In genomic region chr3:11648735-11649134, GRCh38 we compare ENCODE assay signal across 33 cellular contexts.
"Had no signal": no experiment of that assay in that cellular context is flagged by ENCODE, and none has a peak within 500 bp of the region (broad histone marks: within the 10 kb centered on the region; RNA-seq: fewer than 3 reads in every experiment).

No MANE protein-coding gene starts in this region.

- H3K27me3 ChIP-seq: ascending aorta, cardiac muscle cell had no signal

- H3K27ac ChIP-seq: cardiac muscle cell, VCaP had no signal

- H3K36me3 Mint-ChIP-seq: activated CD4-positive, alpha-beta memory T cell treated with anti-CD3 and anti-CD28 coated beads for 36 hours; activated naive CD4-positive, alpha-beta T cell treated with anti-CD3 and anti-CD28 coated beads, Interleukin-2, amount 10 ng/mL, durations not matched to agents 7 days and 5 days; activated naive CD4-positive, alpha-beta T cell treated with anti-CD3 and anti-CD28 coated beads, Interleukin-2, amount 50 U/mL, for 24 hours; activated naive CD8-positive, alpha-beta T cell; activated naive CD8-positive, alpha-beta T cell treated with anti-CD3 and anti-CD28 coated beads, Interleukin-2, amount 10 ng/mL, durations not matched to agents 7 days and 5 days; brain had no signal

- H3K9me3 Mint-ChIP-seq: activated B cell treated with CpG ODN at 0.5 μM for 24 hours; activated CD4-positive, alpha-beta memory T cell treated with anti-CD3 and anti-CD28 coated beads for 36 hours; activated CD4-positive, alpha-beta T cell treated with anti-CD3 and anti-CD28 coated beads, Interleukin-2, amount 10 ng/mL, durations not matched to agents 24 days and 14 days; activated CD8-positive, alpha-beta T cell treated with anti-CD3 and anti-CD28 coated beads for 36 hours; activated naive CD4-positive, alpha-beta T cell treated with anti-CD3 and anti-CD28 coated beads, Interleukin-2, amount 10 ng/mL, durations not matched to agents 7 days and 5 days; activated naive CD4-positive, alpha-beta T cell treated with anti-CD3 and anti-CD28 coated beads, Interleukin-2, amount 50 U/mL, for 24 hours; activated naive CD8-positive, alpha-beta T cell treated with anti-CD3 and anti-CD28 coated beads, Interleukin-2, amount 10 ng/mL, durations not matched to agents 7 days and 5 days; activated naive CD8-positive, alpha-beta T cell treated with anti-CD3 and anti-CD28 coated beads, Interleukin-2, amount 50 U/mL, for 24 hours; activated T-cell treated with anti-CD3 and anti-CD28 coated beads, Interleukin-2, amount 50 U/mL, for 4 hours; activated T-helper 2 cell treated with anti-CD3 and anti-CD28 coated beads, Interferon-gamma antibody, Interleukin-2, Interleukin-4, amounts not matched to agents 10 μg/mL and 5 μg/mL and 100 μg/mL, durations not matched to agents 14 hours and 24 hours and 36 hours; brain; central memory CD8-positive, alpha-beta T cell; T-helper 2 cell treated with Interferon-gamma antibody and Interleukin-4, amounts not matched to agents 5 μg/mL and 100 μg/mL, for 36 hours had no signal

- H3K4me3 Mint-ChIP-seq: activated B cell treated with CpG ODN at 0.5 μM for 24 hours; activated CD4-positive, alpha-beta memory T cell treated with anti-CD3 and anti-CD28 coated beads for 36 hours; activated CD4-positive, alpha-beta T cell treated with anti-CD3 and anti-CD28 coated beads, Interleukin-2, amount 10 ng/mL, durations not matched to agents 24 days and 14 days; activated CD8-positive, alpha-beta T cell treated with anti-CD3 and anti-CD28 coated beads for 36 hours; activated naive CD4-positive, alpha-beta T cell treated with anti-CD3 and anti-CD28 coated beads, Interleukin-2, amount 10 ng/mL, durations not matched to agents 7 days and 5 days; activated naive CD4-positive, alpha-beta T cell treated with anti-CD3 and anti-CD28 coated beads, Interleukin-2, amount 50 U/mL, for 24 hours; activated naive CD8-positive, alpha-beta T cell; activated naive CD8-positive, alpha-beta T cell treated with anti-CD3 and anti-CD28 coated beads, Interleukin-2, amount 10 ng/mL, durations not matched to agents 7 days and 5 days; activated naive CD8-positive, alpha-beta T cell treated with anti-CD3 and anti-CD28 coated beads, Interleukin-2, amount 50 U/mL, for 24 hours; activated T-cell treated with anti-CD3 and anti-CD28 coated beads, Interleukin-2, amount 50 U/mL, for 4 hours; brain; central memory CD8-positive, alpha-beta T cell; T-helper 2 cell treated with Interferon-gamma antibody and Interleukin-4, amounts not matched to agents 5 μg/mL and 100 μg/mL, for 36 hours had no signal

- H3K4me3 ChIP-seq: ascending aorta, cardiac muscle cell had no signal

- H3K27me3 Mint-ChIP-seq: activated B cell treated with CpG ODN at 0.5 μM for 24 hours; activated CD4-positive, alpha-beta memory T cell treated with anti-CD3 and anti-CD28 coated beads for 36 hours; activated CD8-positive, alpha-beta T cell treated with anti-CD3 and anti-CD28 coated beads for 36 hours; activated naive CD4-positive, alpha-beta T cell treated with anti-CD3 and anti-CD28 coated beads, Interleukin-2, amount 50 U/mL, for 24 hours; activated naive CD8-positive, alpha-beta T cell; activated naive CD8-positive, alpha-beta T cell treated with anti-CD3 and anti-CD28 coated beads, Interleukin-2, amount 50 U/mL, for 24 hours; brain; central memory CD8-positive, alpha-beta T cell had no signal

- DNase-seq: activated B cell treated with CpG ODN at 0.5 μM for 24 hours; activated CD4-positive, alpha-beta memory T cell treated with anti-CD3 and anti-CD28 coated beads for 36 hours; activated CD4-positive, alpha-beta T cell treated with anti-CD3 and anti-CD28 coated beads for 4 hours; activated CD4-positive, alpha-beta T cell treated with anti-CD3 and anti-CD28 coated beads, Interleukin-2, amount 10 ng/mL, durations not matched to agents 24 days and 14 days; activated CD4-positive, alpha-beta T cell treated with anti-CD3 and anti-CD28 coated beads, Interleukin-2, amount 50 U/mL, for 1 hour; activated CD4-positive, alpha-beta T cell treated with anti-CD3 and anti-CD28 coated beads, Interleukin-2, amount 50 U/mL, for 4 hours; activated CD4-positive, CD25-positive, alpha-beta regulatory T cell treated with anti-CD3 and anti-CD28 coated beads, Interleukin-2, amount 50 U/mL, for 72 hours; activated CD8-positive, alpha-beta memory T cell treated with anti-CD3 and anti-CD28 coated beads, Interleukin-2, amount 50 U/mL, for 4 hours; activated CD8-positive, alpha-beta T cell treated with anti-CD3 and anti-CD28 coated beads for 36 hours; activated effector memory CD4-positive, alpha-beta T cell treated with Interleukin-2 at 50 U/mL for 16 hours; activated gamma-delta T cell; activated naive CD4-positive, alpha-beta T cell treated with anti-CD3 and anti-CD28 coated beads, Interleukin-2, amount 10 ng/mL, durations not matched to agents 7 days and 5 days; activated naive CD4-positive, alpha-beta T cell treated with Interleukin-2 at 50 U/mL for 16 hours; activated naive CD8-positive, alpha-beta T cell treated with anti-CD3 and anti-CD28 coated beads, Interleukin-2, amount 10 ng/mL, durations not matched to agents 7 days and 5 days; activated naive CD8-positive, alpha-beta T cell treated with anti-CD3 and anti-CD28 coated beads, Interleukin-2, amount 50 U/mL, for 24 hours; activated T-cell treated with anti-CD3 and anti-CD28 coated beads for 4 hours; activated T-cell treated with anti-CD3 and anti-CD28 coated beads, Interleukin-2, amount 50 U/mL, for 1 hour; activated T-cell treated with anti-CD3 and anti-CD28 coated beads, Interleukin-2, amount 50 U/mL, for 4 hours; amygdala; anterior cingulate cortex; caudate nucleus; cerebellar nuclear complex; T-helper 2 cell; T-helper 9 cell had no signal

- H3K36me3 ChIP-seq: ascending aorta, cardiac muscle cell had no signal

- H3K9me3 ChIP-seq: ascending aorta had no signal

- H3K27ac Mint-ChIP-seq: activated B cell treated with CpG ODN at 0.5 μM for 24 hours; activated CD4-positive, alpha-beta memory T cell treated with anti-CD3 and anti-CD28 coated beads for 36 hours; activated CD4-positive, alpha-beta T cell treated with anti-CD3 and anti-CD28 coated beads, Interleukin-2, amount 10 ng/mL, durations not matched to agents 24 days and 14 days; activated CD8-positive, alpha-beta T cell treated with anti-CD3 and anti-CD28 coated beads for 36 hours; activated naive CD4-positive, alpha-beta T cell treated with anti-CD3 and anti-CD28 coated beads, Interleukin-2, amount 10 ng/mL, durations not matched to agents 7 days and 5 days; activated naive CD4-positive, alpha-beta T cell treated with anti-CD3 and anti-CD28 coated beads, Interleukin-2, amount 50 U/mL, for 24 hours; activated naive CD8-positive, alpha-beta T cell; activated naive CD8-positive, alpha-beta T cell treated with anti-CD3 and anti-CD28 coated beads, Interleukin-2, amount 10 ng/mL, durations not matched to agents 7 days and 5 days; activated naive CD8-positive, alpha-beta T cell treated with anti-CD3 and anti-CD28 coated beads, Interleukin-2, amount 50 U/mL, for 24 hours; activated T-helper 2 cell treated with anti-CD3 and anti-CD28 coated beads, Interferon-gamma antibody, Interleukin-2, Interleukin-4, amounts not matched to agents 10 μg/mL and 5 μg/mL and 100 μg/mL, durations not matched to agents 14 hours and 24 hours and 36 hours; brain; T-helper 2 cell treated with Interferon-gamma antibody and Interleukin-4, amounts not matched to agents 5 μg/mL and 100 μg/mL, for 36 hours had no signal

- ATAC-seq: activated CD8-positive, alpha-beta T cell treated with anti-CD3 and anti-CD28 coated beads for 36 hours; activated naive CD8-positive, alpha-beta T cell treated with anti-CD3 and anti-CD28 coated beads, Interleukin-2, amount 50 U/mL, for 24 hours; activated T-cell treated with anti-CD3 and anti-CD28 coated beads, Interleukin-2, amount 50 U/mL, for 4 hours had no signal
